Comparison of ENCODE assay signal across 8 cellular contexts in the genomic region with DNA sequence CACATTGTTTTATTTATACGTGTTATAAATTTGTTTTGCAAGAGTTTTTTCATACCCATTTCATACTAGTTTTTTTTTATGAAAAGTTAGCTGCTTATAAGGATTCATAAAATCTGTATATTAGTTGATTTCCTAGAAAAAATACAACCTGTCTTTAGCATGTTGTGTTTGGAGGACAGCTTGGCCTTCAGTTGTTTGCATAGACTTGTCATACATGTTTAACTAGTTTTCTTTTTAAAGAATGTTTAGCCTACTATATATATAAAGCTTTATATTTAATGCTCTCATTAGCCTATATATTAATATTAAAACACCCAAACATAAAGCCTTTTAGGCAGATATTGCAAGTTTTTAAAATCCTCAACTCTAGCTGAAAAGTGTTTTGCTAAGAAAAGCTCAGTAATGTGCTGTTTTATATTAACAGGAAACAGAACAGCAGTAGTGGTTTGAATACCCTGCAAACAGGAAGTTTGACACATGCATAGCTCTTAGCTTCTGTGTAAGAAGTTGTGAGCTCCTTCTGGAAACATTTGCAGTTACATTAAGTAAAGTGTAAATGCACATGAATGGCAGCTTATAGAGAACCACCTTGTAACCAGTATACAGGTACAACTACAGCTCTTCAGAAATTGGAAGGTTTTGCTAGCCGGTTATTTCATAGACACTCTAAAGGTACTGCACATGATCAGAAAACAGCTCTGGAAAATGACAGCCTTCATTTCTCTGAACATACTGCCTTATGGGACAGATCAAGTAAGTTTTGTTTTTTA. TPM values are rescaled to one million over a fixed set of nuclear protein-coding genes. Genes with fewer than 3 reads are reported as not detected.
DNase-seq lines count a peak whose midpoint lies in the region; ATAC-seq and TF ChIP-seq lines count a peak whose summit lies in the region.

A gene (plus strand): TSS at position 476 of the 770 bp plus-strand sequence. CDS start 91 bp downstream, at position 567.

- intact Hi-C loops in OCI-LY7 (cut with micrococcal nuclease; ENCODE audit: unreplicated experiment) (loop anchor here (1.0 to 10.0 kb wide), 5 partner anchors 67 to 609 kb away; a partner anchor contains a TSS), vagina (cut with DNase I) (no loop called here)

- no peak for TF ChIP-seq POLR2A in vagina (IDR thresholded peaks at IDR 0.05)

- H3K4me3 ChIP-seq in OCI-LY7 (ENCODE audit: low read depth, low read length, poor library complexity, severe bottlenecking) (peak within 1 kb of the TSS; percentile 78), choroid plexus epithelial cell (ENCODE audit: low read depth, low read length) (peak within 1 kb of the TSS; percentile 25), vagina (peak within 1 kb of the TSS in 1 of 2 donors; percentile 5)

- no TSS peak for BruUV-seq in OCI-LY7 (replicated peaks; lab: Mats Ljungman, UMichigan)

- H3K27me3 Mint-ChIP-seq in activated T-cell treated with anti-CD3 and anti-CD28 coated beads, Interleukin-2, amount 50 U/mL, for 4 hours (ENCODE audit: low read depth), result no peaks in the 10 kb centered on the region

- no peak for DNase-seq in activated T-cell treated with anti-CD3 and anti-CD28 coated beads, Interleukin-2, amount 50 U/mL, for 4 hours
- no peak for DNase-seq in activated T-cell treated with anti-CD3 and anti-CD28 coated beads, Interleukin-2, amount 50 U/mL, for 1 hour
- DNase-seq in OCI-LY7 (ENCODE audit: low spot score) (peak; percentile 86), choroid plexus epithelial cell (ENCODE audit: low read depth) (peak; percentile 75), mesenteric fat pad (ENCODE audit: low spot score) (no peak), vagina (ENCODE audit: extremely low spot score in 2 of 2) (no peak), NCI-H1436 treated with DMSO at 0.1 percent for 48 hours (lab: John Stamatoyannopoulos, UW) (no peak)

- POLR2A ChIA-PET in OCI-LY7 (lab: Charles Lee), result interaction anchor here (0.6 to 6.3 kb wide), 37 partner anchors 9 to 1116 kb away, joined by 3 to 139 read pairs (median 3); a partner anchor contains a TSS

- H4K20me1 ChIP-seq in OCI-LY7 (ENCODE audit: insufficient read depth, low read length), result no peaks in the 10 kb centered on the region

- H3K4me2 ChIP-seq in OCI-LY7 (ENCODE audit: low read length), result peak within 1 kb of the TSS; percentile 89

- CTCF ChIA-PET in OCI-LY7 (lab: Charles Lee; ENCODE audit: unreplicated experiment), result interaction anchor here (0.7 to 1.7 kb wide), 7 partner anchors 158 to 476 kb away, joined by 3 to 4 read pairs (median 3); a partner anchor contains a TSS

- H2AFZ ChIP-seq in OCI-LY7 (ENCODE audit: low read length), result peak within 1 kb of the TSS; percentile 62

- no peak for TF ChIP-seq CTCF in OCI-LY7 (conservative IDR thresholded peaks at IDR 0.05; ENCODE audit: low read length)
- TF ChIP-seq CTCF in choroid plexus epithelial cell (conservative IDR thresholded peaks at IDR 0.05; ENCODE audit: low read depth, low read length), result no peak
- TF ChIP-seq CTCF in vagina (IDR thresholded peaks at IDR 0.05), result no peak

- H3K9me2 ChIP-seq in OCI-LY7 (ENCODE audit: insufficient read depth, low read length), result no peaks in the 10 kb centered on the region

- H3K36me3 ChIP-seq in OCI-LY7 (ENCODE audit: insufficient read depth, low read length) (no peaks in the 10 kb centered on the region), vagina (no peaks in the 10 kb centered on the region)

- H3K9me3 Mint-ChIP-seq in activated T-cell treated with anti-CD3 and anti-CD28 coated beads, Interleukin-2, amount 50 U/mL, for 4 hours, result no peaks in the 10 kb centered on the region

- H3K36me3 Mint-ChIP-seq in activated T-cell treated with anti-CD3 and anti-CD28 coated beads, Interleukin-2, amount 50 U/mL, for 4 hours (ENCODE audit: insufficient read depth), result no peaks in the 10 kb centered on the region

- H3K27ac ChIP-seq in OCI-LY7 (ENCODE audit: low read depth, low read length, poor library complexity, severe bottlenecking) (peak within 1 kb of the TSS; percentile 89), vagina (peak within 1 kb of the TSS; percentile 6)

- H3K79me2 ChIP-seq in OCI-LY7 (ENCODE audit: insufficient read depth, low read depth, low read length), result peaks cover 51% of the 10 kb centered on the region

- peaks cover 62% of the 10 kb centered on the region for H3K4me1 Mint-ChIP-seq in activated T-cell treated with anti-CD3 and anti-CD28 coated beads, Interleukin-2, amount 50 U/mL, for 4 hours (ENCODE audit: low read depth)

- H3K4me1 ChIP-seq in OCI-LY7 (ENCODE audit: insufficient read depth, low read length, poor library complexity, severe bottlenecking) (peaks cover 38% of the 10 kb centered on the region), vagina (peaks cover 9% of the 10 kb centered on the region)

- peak; percentile 89 to 91 for ATAC-seq in activated T-cell treated with anti-CD3 and anti-CD28 coated beads, Interleukin-2, amount 50 U/mL, for 4 hours
- peak; percentile 80 for ATAC-seq in HG02840 (IDR thresholded peaks at IDR 0.05; ENCODE audit: low FRiP score, unreplicated experiment)

- peak within 1 kb of the TSS; percentile 87 for H3K4me3 Mint-ChIP-seq in activated T-cell treated with anti-CD3 and anti-CD28 coated beads, Interleukin-2, amount 50 U/mL, for 4 hours

- no peaks in the 10 kb centered on the region for H3K9me3 ChIP-seq in OCI-LY7 (ENCODE audit: low read length)
- H3K9me3 ChIP-seq in vagina, result no peaks in the 10 kb centered on the region

- no peaks in the 10 kb centered on the region for H3K27me3 ChIP-seq in vagina

RNA-seq across cellular contexts. Expression of the gene that starts here (rescaled TPM):
- total RNA-seq in activated T-cell treated with anti-CD3 and anti-CD28 coated beads, Interleukin-2, amount 50 U/mL, for 4 hours, result 10 to 100 TPM; 14.6 to 17.4 (median 15.0) TPM
- 14.1 and 16.6 TPM in 2 replicates for total RNA-seq in OCI-LY7 (2014; rRNA removed; shearing (Covaris generic))
- 38.5 and 40.3 TPM in 2 replicates for total RNA-seq in OCI-LY7 (2022)
- total RNA-seq in mesenteric fat pad, result 38.1 TPM
- total RNA-seq in vagina, result 18.7 TPM

Comparison
In these comparisons a context has a peak if more than half of its experiments do, and no peak if none do; other contexts are left out.
1. DNase-seq: peak in OCI-LY7 (single experiment) and choroid plexus epithelial cell (single experiment); none in activated T-cell treated with anti-CD3 and anti-CD28 coated beads, Interleukin-2, amount 50 U/mL, for 4 hours (single experiment), activated T-cell treated with anti-CD3 and anti-CD28 coated beads, Interleukin-2, amount 50 U/mL, for 1 hour (single experiment), mesenteric fat pad (single experiment), vagina (0 of 2) and NCI-H1436 treated with DMSO at 0.1 percent for 48 hours (single experiment).